In the genomic region with DNA sequence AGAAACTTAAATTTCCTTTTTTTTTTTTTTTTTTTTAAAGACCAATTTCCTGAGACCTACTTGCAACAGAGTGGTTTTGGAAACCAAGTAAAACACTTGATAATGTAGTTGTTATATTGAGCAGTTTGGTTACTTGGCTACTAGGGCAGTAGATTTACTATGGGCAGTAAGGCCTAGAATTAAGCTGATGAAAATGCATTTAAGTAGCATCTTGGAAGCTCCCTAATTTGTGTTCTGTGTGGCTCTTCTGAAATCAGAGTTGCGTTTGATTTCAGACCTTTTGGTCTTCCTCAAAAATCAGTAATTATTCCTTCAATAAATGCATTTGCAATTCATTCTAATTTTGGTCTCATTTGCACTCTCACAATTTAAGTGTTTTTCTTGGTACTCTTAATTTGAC, we compare ENCODE assay signal across 8 cellular contexts. TPM values are rescaled to one million over a fixed set of nuclear protein-coding genes. Genes with fewer than 3 reads are reported as not detected.
DNase-seq lines count a peak whose midpoint lies in the region; ATAC-seq and TF ChIP-seq lines count a peak whose summit lies in the region.

No MANE protein-coding gene starts in this region.

- no peak for TF ChIP-seq POLR2A in uterus (IDR thresholded peaks at IDR 0.05)

- no peak for ATAC-seq in left cardiac atrium
- no peak for ATAC-seq in lung (ENCODE audit: insufficient read depth, low FRiP score)
- ATAC-seq in HG02623 (IDR thresholded peaks at IDR 0.05; ENCODE audit: unreplicated experiment): no peak

- H3K4me3 ChIP-seq in cardiac muscle cell: peak overlapping the region; percentile 42
- H3K4me3 ChIP-seq in lung: peak overlapping the region; percentile 100
- peak overlapping the region; percentile 66 to 88 for H3K4me3 ChIP-seq in uterus

- H3K9me3 ChIP-seq in cardiac muscle cell (ENCODE audit: low read depth) (no peaks in the 10 kb centered on the region), lung (ENCODE audit: control insufficient read depth in 2 of 2, insufficient read depth in 1 of 2, low read length in 1 of 2) (no peaks in the 10 kb centered on the region), uterus (no peaks in the 10 kb centered on the region)

- intact Hi-C loops in left cardiac atrium (cut with DNase I): no loop called here
- intact Hi-C loops in uterus (cut with DNase I; ENCODE audit: low total_unique reads): loop anchor here (10.0 kb wide), 1 partner anchor 48 kb away; no protein-coding TSS in a partner anchor

- TF ChIP-seq CTCF in cardiac muscle cell (IDR thresholded peaks at IDR 0.05; ENCODE audit: low read depth, low read length): no peak
- no peak for TF ChIP-seq CTCF in lung (IDR thresholded peaks at IDR 0.05; ENCODE audit: control extremely low read depth, extremely low read depth)
- no peak for TF ChIP-seq CTCF in uterus (IDR thresholded peaks at IDR 0.05)

- 60 to 71% methylated on average over 1 of the region's 1 CpG for WGBS in lung, 2 donors

- H3K27ac ChIP-seq in cardiac muscle cell (no peak overlapping the region), angular gyrus (ENCODE audit: low read depth, low read length) (peak overlapping the region; percentile 51), lung (ENCODE audit: low read depth in 1 of 2, low read length in 1 of 2) (peak overlapping the region in 1 of 2 donors; percentile 83), uterus (peak overlapping the region; percentile 81 to 87)

- H3K36me3 ChIP-seq in cardiac muscle cell (peaks cover 9% of the 10 kb centered on the region), lung (ENCODE audit: control insufficient read depth in 2 of 2, insufficient read depth in 2 of 2, low read length in 2 of 2) (peaks cover 0 to 2% of the 10 kb centered on the region in 2 donors), uterus (no peaks in the 10 kb centered on the region)

- H3K4me1 ChIP-seq in cardiac muscle cell (ENCODE audit: low read depth): peaks cover 8% of the 10 kb centered on the region
- H3K4me1 ChIP-seq in lung (ENCODE audit: control insufficient read depth in 2 of 2, insufficient read depth in 2 of 2, low read length in 2 of 2): peaks cover 0 to 8% of the 10 kb centered on the region in 2 donors
- H3K4me1 ChIP-seq in uterus: no peaks in the 10 kb centered on the region

- DNase-seq in cardiac muscle cell (ENCODE audit: low read depth in 1 of 2, low spot score in 1 of 2): no peak
- no peak for DNase-seq in left cardiac atrium
- no peak for DNase-seq in lung (ENCODE audit: low spot score)
- no peak for DNase-seq in uterus
- DNase-seq in NCI-H2081 treated with DMSO at 0.1 percent for 48 hours (lab: John Stamatoyannopoulos, UW): no peak
- no peak for DNase-seq in DMS79 (lab: John Stamatoyannopoulos, UW)

- H3K27me3 ChIP-seq in cardiac muscle cell (no peaks in the 10 kb centered on the region), lung (ENCODE audit: control insufficient read depth, insufficient read depth) (no peaks in the 10 kb centered on the region), uterus (no peaks in the 10 kb centered on the region)

RNA-seq across cellular contexts. Expression of gene GPR180, which starts 0.8 kb away (rescaled TPM):
- total RNA-seq in cardiac muscle cell: 3.9 and 4.1 TPM in 2 replicates
- polyA plus RNA-seq in cardiac muscle cell: 4.1 and 4.5 TPM in 2 replicates
- 1 to 10 TPM; 4.9 TPM for total RNA-seq in left cardiac atrium
- 1 to 10 TPM; 5.3 to 7.0 TPM for total RNA-seq in lung
- 1 to 10 TPM; 1.7 to 2.4 TPM for polyA plus RNA-seq in lung
- 10 to 100 TPM in 1 of 4 donors, 1 to 10 TPM in 3; 3.6 to 24.9 (median 7.7) TPM for total RNA-seq in uterus

RNA-seq across cellular contexts. Expression of gene TGDS, which starts 6.5 kb away (rescaled TPM):
- 8.6 and 9.0 TPM in 2 replicates for total RNA-seq in cardiac muscle cell
- polyA plus RNA-seq in cardiac muscle cell: 13.2 and 13.3 TPM in 2 replicates
- total RNA-seq in left cardiac atrium: 1 to 10 TPM; 4.8 to 6.0 TPM
- 10 to 100 TPM in 1 of 2 donors, 1 to 10 TPM in 1; 7.5 to 24.4 TPM for total RNA-seq in lung
- 10 to 100 TPM in 1 of 2 donors, 1 to 10 TPM in 1; 7.9 to 10.2 TPM for polyA plus RNA-seq in lung
- total RNA-seq in uterus: 10 to 100 TPM; 10.2 to 29.7 (median 14.7) TPM

Comparison
In these comparisons a context has a peak if more than half of its experiments do, and no peak if none do; other contexts are left out.
1. H3K4me3 ChIP-seq: peak in every context shown above with its lines; median percentile 100 in lung; 77 in uterus; 42 in cardiac muscle cell.